ENCODE assay signal across 17 cellular contexts in the genomic region with DNA sequence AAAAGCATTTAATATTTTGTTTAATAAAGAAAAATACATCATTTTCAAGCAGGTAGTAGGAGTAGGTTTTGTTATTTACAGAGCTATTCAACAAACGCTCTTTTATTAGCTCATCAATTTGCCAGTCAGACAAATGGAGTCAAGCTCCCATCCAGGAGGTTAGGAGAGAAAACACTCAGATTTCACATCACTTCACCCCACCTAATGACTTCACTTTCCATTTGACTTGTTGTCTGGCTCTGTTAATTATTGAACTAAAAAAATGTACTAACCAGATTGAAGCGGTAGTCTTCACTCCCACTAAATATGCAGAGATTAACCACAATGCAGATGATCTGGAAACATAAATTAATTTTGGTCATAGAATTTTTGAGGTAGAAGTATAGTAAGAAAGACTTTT.
DNase-seq lines count a peak whose midpoint lies in the region; ATAC-seq, FAIRE-seq and TF ChIP-seq lines count a peak whose summit lies in the region.
"Had no signal": no experiment of that assay in that cellular context is flagged by ENCODE, and none has a peak within 500 bp of the region (broad histone marks: within the 10 kb centered on the region; RNA-seq: fewer than 3 reads in every experiment).

No MANE protein-coding gene starts in this region.

- CTCF ChIA-PET in GM10248 (lab: Yijun Ruan, JAX), result interaction anchor here (0.8 to 1.3 kb wide), 2 partner anchors 8 to 10 kb away, joined by 3 to 5 read pairs; no protein-coding TSS in a partner anchor

- TF ChIP-seq CTCF in GM10248 (IDR thresholded peaks at IDR 0.05; ENCODE audit: control extremely low read depth, extremely low read depth, low read depth, missing control alignments), result no peak

- POLR2A ChIA-PET in GM10248 (lab: Yijun Ruan, JAX), result no interaction called here

- peak; percentile 56 for ATAC-seq in HG02798 (IDR thresholded peaks at IDR 0.05; ENCODE audit: poor library complexity, unreplicated experiment)
- ATAC-seq in HG03558 (IDR thresholded peaks at IDR 0.05; ENCODE audit: extremely low read depth, unreplicated experiment), result peak; percentile 60
- ATAC-seq in GM21360 (IDR thresholded peaks at IDR 0.05; ENCODE audit: unreplicated experiment), result no peak
- ATAC-seq in sciatic nerve, result no peak

- DNase-seq in GM10248 (ENCODE audit: extremely low spot score) (peak; percentile 36), GM19239 (ENCODE audit: insufficient read length, low spot score) (peak; percentile 5), sciatic nerve (ENCODE audit: low spot score) (no peak), NCI-H1694 (lab: John Stamatoyannopoulos, UW) (no peak), amniotic stem cell (lab: John Stamatoyannopoulos, UW) (no peak)
- DNase-seq: activated naive CD8-positive, alpha-beta T cell treated with anti-CD3 and anti-CD28 coated beads for 36 hours; colonic mucosa; immature natural killer cell; Karpas-422; NCI-H1048; NCI-H2081; NCI-H524; SW 1271 had no signal

- peak; percentile 66 for FAIRE-seq in GM19239 (lab: Jason Lieb, UNC)
- FAIRE-seq: endometrium had no signal

- intact Hi-C loops in sciatic nerve (cut with DNase I), result no loop called here

Comparison
In these comparisons a context has a peak if more than half of its experiments do, and no peak if none do; other contexts are left out.
1. DNase-seq: peak in GM10248 (single experiment) and GM19239 (single experiment); none in sciatic nerve (single experiment), NCI-H1694 (single experiment) and amniotic stem cell (single experiment).
2. ATAC-seq: peak in HG02798 (single experiment) and HG03558 (single experiment); none in GM21360 (single experiment) and sciatic nerve (single experiment).